In genomic region chr20:15475483-15475882, GRCh38 we compare ENCODE assay signal across 9 cellular contexts.
A peak's percentile ranks its signal among the peaks of the same experiment; 100 is the strongest.
DNase-seq lines count a peak whose midpoint lies in the region; ATAC-seq and TF ChIP-seq lines count a peak whose summit lies in the region.
"Had no signal": no experiment of that assay in that cellular context is flagged by ENCODE, and none has a peak within 500 bp of the region (broad histone marks: within the 10 kb centered on the region; RNA-seq: fewer than 3 reads in every experiment).

No MANE protein-coding gene starts in this region.

- H3K36me3 Mint-ChIP-seq in MCF 10A (ENCODE audit: insufficient read depth, unreplicated experiment), result no peaks in the 10 kb centered on the region
- no peaks in the 10 kb centered on the region for H3K36me3 Mint-ChIP-seq in effector memory CD8-positive, alpha-beta T cell (ENCODE audit: insufficient read depth)
- H3K36me3 Mint-ChIP-seq: IgD-negative memory B cell had no signal

- H3K27ac ChIP-seq in breast epithelium, result no peak overlapping the region
- H3K27ac ChIP-seq in left ventricle myocardium inferior (replicated peaks), result no peak overlapping the region

- no peak for ATAC-seq in effector memory CD8-positive, alpha-beta T cell (replicated peaks)
- no peak for ATAC-seq in HG03196 (IDR thresholded peaks at IDR 0.05; ENCODE audit: unreplicated experiment)

- H3K9me3 ChIP-seq in breast epithelium, result no peaks in the 10 kb centered on the region
- H3K9me3 ChIP-seq in left ventricle myocardium inferior (replicated peaks), result no peaks in the 10 kb centered on the region

- no TSS peak for BruUV-seq in MCF 10A (replicated peaks; lab: Mats Ljungman, UMichigan)

- H3K4me3 ChIP-seq in breast epithelium (no peak overlapping the region), left ventricle myocardium inferior (no peak overlapping the region)

- no peak overlapping the region for H3K4me3 Mint-ChIP-seq in MCF 10A (ENCODE audit: unreplicated experiment)
- no peak overlapping the region for H3K4me3 Mint-ChIP-seq in effector memory CD8-positive, alpha-beta T cell

- POLR2A ChIA-PET in MCF 10A (lab: Yijun Ruan, JAX), result interaction anchor here (0.7 kb wide), 1 partner anchor 571 kb away, joined by 3 read pairs; no protein-coding TSS in a partner anchor

- DNase-seq in MCF 10A (ENCODE audit: unreplicated experiment), result peak; percentile 73
- DNase-seq in breast epithelium (ENCODE audit: low spot score in 2 of 2), result no peak
- DNase-seq in NCI-H510A (lab: John Stamatoyannopoulos, UW), result peak; percentile 61
- DNase-seq in left ventricle myocardium inferior, result peak; percentile 33
- DNase-seq in ureter (ENCODE audit: low spot score), result peak; percentile 61
- DNase-seq in effector memory CD8-positive, alpha-beta T cell, result no peak
- DNase-seq in stimulated activated CD4-positive, alpha-beta T cell treated with anti-CD3 and anti-CD28 coated beads, Interleukin-4, amount 100 ng/mL, for 1 hour, result no peak

- H3K4me1 ChIP-seq in breast epithelium (no peaks in the 10 kb centered on the region), left ventricle myocardium inferior (peaks cover 5% of the 10 kb centered on the region)

- peaks cover 9% of the 10 kb centered on the region for H3K4me1 Mint-ChIP-seq in MCF 10A (ENCODE audit: insufficient read depth, unreplicated experiment)
- no peaks in the 10 kb centered on the region for H3K4me1 Mint-ChIP-seq in effector memory CD8-positive, alpha-beta T cell (ENCODE audit: low read depth in 2 of 2)

- CTCF ChIA-PET in MCF 10A (lab: Yijun Ruan, JAX), result interaction anchor here (1.2 kb wide), 1 partner anchor 15 kb away, joined by 3 read pairs; no protein-coding TSS in a partner anchor

- no peak for TF ChIP-seq POLR2A in breast epithelium (IDR thresholded peaks at IDR 0.05)

- no peak overlapping the region for H3K27ac Mint-ChIP-seq in MCF 10A (ENCODE audit: low read depth, unreplicated experiment)
- no peak overlapping the region for H3K27ac Mint-ChIP-seq in effector memory CD8-positive, alpha-beta T cell
- H3K27ac Mint-ChIP-seq: IgD-negative memory B cell had no signal

- no peaks in the 10 kb centered on the region for H3K27me3 ChIP-seq in breast epithelium
- H3K27me3 ChIP-seq in left ventricle myocardium inferior (ENCODE audit: low read depth), result no peaks in the 10 kb centered on the region

- peaks cover 7% of the 10 kb centered on the region for H3K9me3 Mint-ChIP-seq in MCF 10A (ENCODE audit: unreplicated experiment)
- peaks cover 2 to 7% of the 10 kb centered on the region in 2 donors for H3K9me3 Mint-ChIP-seq in effector memory CD8-positive, alpha-beta T cell
- H3K9me3 Mint-ChIP-seq: IgD-negative memory B cell had no signal

- intact Hi-C loops in MCF 10A (cut with micrococcal nuclease), result no loop called here
- intact Hi-C loops in breast epithelium (cut with DNase I; ENCODE audit: low total_unique reads), result no loop called here
- intact Hi-C loops in left ventricle myocardium inferior (cut with micrococcal nuclease), result no loop called here

- TF ChIP-seq CTCF in MCF 10A (IDR thresholded peaks at IDR 0.05; ENCODE audit: unreplicated experiment) (no peak), breast epithelium (IDR thresholded peaks at IDR 0.05) (no peak), left ventricle myocardium inferior (IDR thresholded peaks at IDR 0.05; ENCODE audit: borderline replicate concordance) (no peak)

- no peaks in the 10 kb centered on the region for H3K36me3 ChIP-seq in breast epithelium
- no peaks in the 10 kb centered on the region for H3K36me3 ChIP-seq in left ventricle myocardium inferior

- no peaks in the 10 kb centered on the region for H3K27me3 Mint-ChIP-seq in MCF 10A (ENCODE audit: insufficient read depth, unreplicated experiment)
- H3K27me3 Mint-ChIP-seq in effector memory CD8-positive, alpha-beta T cell, result no peaks in the 10 kb centered on the region
- H3K27me3 Mint-ChIP-seq: IgD-negative memory B cell had no signal

Comparison
In these comparisons a context has a peak if more than half of its experiments do, and no peak if none do; other contexts are left out.
1. DNase-seq: peak in MCF 10A (single experiment), NCI-H510A (single experiment), left ventricle myocardium inferior (single experiment) and ureter (single experiment); none in breast epithelium (0 of 2), effector memory CD8-positive, alpha-beta T cell (0 of 3) and stimulated activated CD4-positive, alpha-beta T cell treated with anti-CD3 and anti-CD28 coated beads, Interleukin-4, amount 100 ng/mL, for 1 hour (single experiment).